ENCODE assay signal across 11 cellular contexts in genomic region chr10:44993922-44994751, GRCh38. TPM values are rescaled to one million over a fixed set of nuclear protein-coding genes. Genes with fewer than 3 reads are reported as not detected.
DNase-seq lines count a peak whose midpoint lies in the region; ATAC-seq and TF ChIP-seq lines count a peak whose summit lies in the region.
"Had no signal": no experiment of that assay in that cellular context is flagged by ENCODE, and none has a peak within 500 bp of the region (broad histone marks: within the 10 kb centered on the region; RNA-seq: fewer than 3 reads in every experiment).

No MANE protein-coding gene starts in this region.

- peak overlapping the region; percentile 31 for H3K4me3 Mint-ChIP-seq in Caco-2 (ENCODE audit: unreplicated experiment)
- H3K4me3 Mint-ChIP-seq: CD14-positive monocyte had no signal

- 83 to 87% (median 86%) methylated on average over 11 of the region's 11 CpGs for WGBS in psoas muscle, 3 donors

- peaks cover 49% of the 10 kb centered on the region for H3K4me1 Mint-ChIP-seq in Caco-2 (ENCODE audit: low read depth, unreplicated experiment)

- no peaks in the 10 kb centered on the region for H3K36me3 ChIP-seq in Caco-2 (ENCODE audit: control insufficient read depth, insufficient read depth, low read length)
- H3K36me3 ChIP-seq in SJSA1, result peaks cover 36% of the 10 kb centered on the region
- peaks cover 0 to 25% of the 10 kb centered on the region in 2 donors for H3K36me3 ChIP-seq in psoas muscle (ENCODE audit: insufficient read depth in 1 of 2, low read depth in 1 of 2)

- H3K27ac Mint-ChIP-seq in Caco-2 (ENCODE audit: unreplicated experiment), result peak overlapping the region; percentile 96

- no peaks in the 10 kb centered on the region for H3K27me3 ChIP-seq in Caco-2 (replicated peaks; ENCODE audit: control insufficient read depth, insufficient read depth, low read length)
- no peaks in the 10 kb centered on the region for H3K27me3 ChIP-seq in SJSA1 (replicated peaks)
- H3K27me3 ChIP-seq in psoas muscle (ENCODE audit: insufficient read depth in 3 of 3, low read length in 2 of 3), result no peaks in the 10 kb centered on the region

- no peaks in the 10 kb centered on the region for H3K27me3 Mint-ChIP-seq in Caco-2 (ENCODE audit: insufficient read depth, unreplicated experiment)

- DNase-seq in Caco-2 (peak; percentile 21 to 53), SJSA1 (ENCODE audit: low read depth in 1 of 2, low spot score in 2 of 2) (peak in 1 of 2 experiments; percentile 69), fibroblast of gingiva (ENCODE audit: low read depth) (peak; percentile 71), psoas muscle (no peak), kidney tubule cell (ENCODE audit: low spot score) (no peak), NCI-H1930 (lab: John Stamatoyannopoulos, UW) (no peak), NK-92 (lab: John Stamatoyannopoulos, UW; ENCODE audit: unreplicated experiment) (no peak)
- DNase-seq: activated CD4-positive, CD25-positive, alpha-beta regulatory T cell had no signal

- no peaks in the 10 kb centered on the region for H3K9me3 Mint-ChIP-seq in Caco-2 (ENCODE audit: unreplicated experiment)
- H3K9me3 Mint-ChIP-seq: CD14-positive monocyte had no signal

- ATAC-seq in psoas muscle (no peak), SK-N-SH treated with all-trans-retinoic acid at 6 μM for 48 hours (no peak; the same call in 2 of the 3 replicates)

- H3K4me3 ChIP-seq in Caco-2 (ENCODE audit: low read depth, low read length) (no peak overlapping the region), SJSA1 (no peak overlapping the region), psoas muscle (no peak overlapping the region)

- POLR2A ChIA-PET in Caco-2 (lab: Charles Lee), result interaction anchor here (0.8 kb wide), 1 partner anchor 16 kb away, joined by 6 read pairs; the partner anchor contains the start of gene DEPP1

- H3K4me1 ChIP-seq in Caco-2, result peaks cover 61% of the 10 kb centered on the region
- H3K4me1 ChIP-seq in SJSA1 (replicated peaks), result peaks cover 83% of the 10 kb centered on the region
- peaks cover 36% of the 10 kb centered on the region for H3K4me1 ChIP-seq in psoas muscle
- H3K4me1 ChIP-seq: parathyroid adenoma had no signal

- no peaks in the 10 kb centered on the region for H3K9me3 ChIP-seq in Caco-2
- H3K9me3 ChIP-seq in SJSA1 (replicated peaks), result no peaks in the 10 kb centered on the region
- no peaks in the 10 kb centered on the region for H3K9me3 ChIP-seq in psoas muscle

- intact Hi-C loops in Caco-2 (cut with micrococcal nuclease; ENCODE audit: unreplicated experiment) (loop anchor here (1.0 kb wide), 1 partner anchor 62 kb away; no protein-coding TSS in a partner anchor), psoas muscle (cut with DNase I) (no loop called here)

- TF ChIP-seq CTCF in Caco-2 (IDR thresholded peaks at IDR 0.05; ENCODE audit: insufficient read depth in 1 of 2, low read depth in 1 of 2, low read length in 1 of 2, severe bottlenecking in 1 of 2, unreplicated experiment in 1 of 2) (no peak), psoas muscle (IDR thresholded peaks at IDR 0.05) (no peak)

- CTCF ChIA-PET in Caco-2 (lab: Charles Lee), result interaction anchor here (0.7 to 4.8 kb wide), 7 partner anchors 16 to 131 kb away, joined by 3 to 27 read pairs (median 5); partner anchors contain the start of gene DEPP1

- H3K27ac ChIP-seq in SJSA1 (peak overlapping the region; percentile 80), psoas muscle (peak overlapping the region; percentile 13)
- H3K27ac ChIP-seq: parathyroid adenoma had no signal

- TSS peak; percentile 61 for BruUV-seq in Caco-2 (replicated peaks; lab: Mats Ljungman, UMichigan)

- H3K36me3 Mint-ChIP-seq in Caco-2 (ENCODE audit: insufficient read depth, unreplicated experiment), result peaks cover 19% of the 10 kb centered on the region

TF ChIP-seq in SK-N-SH treated with all-trans-retinoic acid at 6 μM for 48 hours, 23 proteins besides CTCF, POLR2A, EP300 and RAD21:
- TF ChIP-seq ZNF70 (CRISPR knock-in tag; IDR thresholded peaks at IDR 0.05) (no peak), PATZ1 (CRISPR knock-in tag; IDR thresholded peaks at IDR 0.05; ENCODE audit: borderline replicate concordance) (no peak), ZNF8 (CRISPR knock-in tag; IDR thresholded peaks at IDR 0.05) (no peak), ZFP30 (CRISPR knock-in tag; IDR thresholded peaks at IDR 0.05) (no peak), ZC3H10 (CRISPR knock-in tag; IDR thresholded peaks at IDR 0.05) (no peak), ARNTL (CRISPR knock-in tag; IDR thresholded peaks at IDR 0.05; ENCODE audit: borderline replicate concordance, low read depth) (no peak)

RNA-seq across cellular contexts. Expression of gene ZNF22, which starts 6.6 kb away (rescaled TPM):
- total RNA-seq in Caco-2 (2022) (46.5 and 60.8 TPM in 2 replicates), psoas muscle (10 to 100 TPM; 11.2 to 15.9 (median 14.3) TPM)
- 59.6 and 88.5 TPM in 2 replicates for total RNA-seq in SJSA1 (2014; rRNA removed; shearing (Covaris generic))
- 10 to 100 TPM in 1 of 3 donors, 1 to 10 TPM in 2; 5.9 to 12.8 (median 8.1) TPM for polyA plus RNA-seq in psoas muscle

RNA-seq across cellular contexts. Expression of gene DEPP1, which starts 15.5 kb away (rescaled TPM):
- total RNA-seq in Caco-2 (2022) (7.0 and 13.6 TPM in 2 replicates), psoas muscle (10 to 100 TPM; 28.2 to 37.4 (median 36.8) TPM)
- total RNA-seq in SJSA1 (2014; rRNA removed; shearing (Covaris generic)), result 4.9 and 6.8 TPM in 2 replicates
- polyA plus RNA-seq in psoas muscle, result 100 to 1,000 TPM in 1 of 3 donors, 10 to 100 TPM in 2; 53.6 to 102 (median 79.3) TPM
- polyA plus RNA-seq: CD14-positive monocyte had no signal

RNA-seq across cellular contexts. Expression of gene RASSF4, which starts 34.5 kb away (rescaled TPM):
- 40.8 and 55.6 TPM in 2 replicates for total RNA-seq in Caco-2 (2022)
- 9.2 and 19.7 TPM in 2 replicates for total RNA-seq in SJSA1 (2014; rRNA removed; shearing (Covaris generic))
- 10 to 100 TPM; 15.2 to 44.0 (median 30.5) TPM for total RNA-seq in psoas muscle
- 10 to 100 TPM; 11.1 to 18.9 (median 17.0) TPM for polyA plus RNA-seq in psoas muscle

Comparison
In these comparisons a context has a peak if more than half of its experiments do, and no peak if none do; other contexts are left out.
1. DNase-seq: peak in Caco-2 (2 of 2) and fibroblast of gingiva (single experiment); none in psoas muscle (0 of 2), kidney tubule cell (single experiment), NCI-H1930 (0 of 2) and NK-92 (single experiment).